In genomic region chr5:38554860-38555259, GRCh38 we compare ENCODE assay signal across 11 cellular contexts. TPM values are rescaled to one million over a fixed set of nuclear protein-coding genes. Genes with fewer than 3 reads are reported as not detected.
A peak's percentile ranks its signal among the peaks of the same experiment; 100 is the strongest.
DNase-seq lines count a peak whose midpoint lies in the region; ATAC-seq, FAIRE-seq and TF ChIP-seq lines count a peak whose summit lies in the region.
"Had no signal": no experiment of that assay in that cellular context is flagged by ENCODE, and none has a peak within 500 bp of the region (broad histone marks: within the 10 kb centered on the region; RNA-seq: fewer than 3 reads in every experiment).

No MANE protein-coding gene starts in this region.

- H3K9ac ChIP-seq in HUES64 (ENCODE audit: low read depth, low read length), result no peak overlapping the region

- no peaks in the 10 kb centered on the region for H3K9me3 ChIP-seq in A549
- H3K9me3 ChIP-seq in HUES64 (ENCODE audit: insufficient read depth, low read depth, low read length), result no peaks in the 10 kb centered on the region

- H3K27ac ChIP-seq in A549, result no peak overlapping the region
- no peak overlapping the region for H3K27ac ChIP-seq in HUES64 (ENCODE audit: low read depth, low read length)

- H3K9me3 Mint-ChIP-seq in neural crest cell, result no peaks in the 10 kb centered on the region

- TF ChIP-seq EP300 in A549 (IDR thresholded peaks at IDR 0.05), result no peak

- H3K4me1 ChIP-seq in A549 (peaks cover 19% of the 10 kb centered on the region), HUES64 (ENCODE audit: insufficient read depth, low read length) (peaks cover 12% of the 10 kb centered on the region; the same call in 1 of the 2 replicates)

- H3K27me3 Mint-ChIP-seq in neural crest cell (ENCODE audit: low read depth), result peaks cover 5% of the 10 kb centered on the region

- CTCF ChIA-PET in A549 (lab: Yijun Ruan, JAX), result interaction anchor here (2.5 to 6.7 kb wide), 3 partner anchors 113 to 255 kb away, joined by 6 to 62 read pairs (median 19); no protein-coding TSS in a partner anchor

- peak overlapping the region; percentile 95; the same call in 2 of the 3 replicates for H3K4me2 ChIP-seq in A549

- no peak for TF ChIP-seq RAD21 in A549 (conservative IDR thresholded peaks at IDR 0.05 in 1 of 2, IDR thresholded peaks at IDR 0.05 in 1 of 2)

- TF ChIP-seq CTCF in A549 (IDR thresholded peaks at IDR 0.05) (no peak), epithelial cell of proximal tubule (conservative IDR thresholded peaks at IDR 0.05; ENCODE audit: low read depth, low read length) (no peak), neural crest cell (conservative IDR thresholded peaks at IDR 0.05) (no peak)

- no peak for TF ChIP-seq POLR2A in A549 (IDR thresholded peaks at IDR 0.05; ENCODE audit: low read length)

- ATAC-seq in A549, result no peak
- no peak for ATAC-seq in activated CD4-positive, CD25-positive, alpha-beta regulatory T cell treated with anti-CD3 and anti-CD28 coated beads, Interleukin-2, amount 50 U/mL, for 24 hours
- ATAC-seq in HG02970 (IDR thresholded peaks at IDR 0.05; ENCODE audit: low FRiP score, unreplicated experiment), result no peak

- H3K27ac Mint-ChIP-seq in neural crest cell (ENCODE audit: unreplicated experiment), result no peak overlapping the region

- no peak for DNase-seq in A549 (ENCODE audit: low read depth in 1 of 2, low spot score in 1 of 2)
- DNase-seq in epithelial cell of proximal tubule (ENCODE audit: low read depth), result no peak
- no peak for DNase-seq in neural crest cell (ENCODE audit: low read depth, low spot score)
- DNase-seq in SW 1271 (lab: John Stamatoyannopoulos, UW), result no peak
- no peak for DNase-seq in NCI-H446 treated with DMSO at 0.1 percent for 48 hours (lab: John Stamatoyannopoulos, UW)
- DNase-seq: amygdala, NCI-H1436, T-helper 9 cell had no signal

- WGBS in A549 (ENCODE audit: missing lambda C conversion rate), result 90% methylated on average over 4 of the region's 4 CpGs
- WGBS in HUES64, result 46% methylated on average over 4 of the region's 4 CpGs

- H3K4me3 ChIP-seq in A549 (no peak overlapping the region), HUES64 (ENCODE audit: low read length) (peak overlapping the region; percentile 87), epithelial cell of proximal tubule (ENCODE audit: low read depth, low read length) (peak overlapping the region; percentile 80)

- FAIRE-seq in A549 (lab: Jason Lieb, UNC), result no peak

- H3K36me3 Mint-ChIP-seq in neural crest cell (ENCODE audit: low read depth), result no peaks in the 10 kb centered on the region

- no peaks in the 10 kb centered on the region for H3K36me3 ChIP-seq in HUES64 (ENCODE audit: insufficient read depth, low read length)

- peaks cover 33% of the 10 kb centered on the region for H3K4me1 Mint-ChIP-seq in neural crest cell

- peaks cover 22% of the 10 kb centered on the region; the same call in 1 of the 2 replicates for H3K27me3 ChIP-seq in HUES64 (ENCODE audit: insufficient read depth, low read length)

- H3K4me3 Mint-ChIP-seq in neural crest cell, result peak overlapping the region; percentile 94

- POLR2A ChIA-PET in A549 (lab: Yijun Ruan, JAX), result no interaction called here

TF ChIP-seq in A549, 52 proteins besides CTCF, POLR2A, EP300 and RAD21:
- TF ChIP-seq HES2 (IDR thresholded peaks at IDR 0.05) (no peak), GATA3 (IDR thresholded peaks at IDR 0.05; ENCODE audit: borderline replicate concordance) (no peak), HEYL (CRISPR knock-in tag; IDR thresholded peaks at IDR 0.05) (no peak), BCL3 (IDR thresholded peaks at IDR 0.05) (no peak), POLR2AphosphoS2 (conservative IDR thresholded peaks at IDR 0.05; ENCODE audit: low read length) (no peak), BHLHE40 (IDR thresholded peaks at IDR 0.05; ENCODE audit: low read depth, low read length) (no peak), HOXB5 (CRISPR knock-in tag; IDR thresholded peaks at IDR 0.05) (no peak), NPAS2 (CRISPR knock-in tag; IDR thresholded peaks at IDR 0.05; ENCODE audit: borderline replicate concordance) (no peak), FOXS1 (CRISPR knock-in tag; IDR thresholded peaks at IDR 0.05) (no peak), RNF2 (IDR thresholded peaks at IDR 0.05; ENCODE audit: borderline replicate concordance, low read depth) (no peak), HOXB13 (CRISPR knock-in tag; IDR thresholded peaks at IDR 0.05; ENCODE audit: low read depth) (no peak)

RNA-seq across cellular contexts. Expression of gene LIFR, which starts 1.6 kb away (rescaled TPM):
- polyA plus RNA-seq in A549 (2011; rRNA removed) (6.2 and 7.9 TPM in 2 replicates), A549 (2017; fragmentation: RNase III; extraction: RNeasy Plus Mini Kit Qiagen cat#74134 plus additional on column Dnase treatment) (3.8 to 6.2 TPM (median 5.5 TPM) in 3 replicates)
- polyA plus RNA-seq in A549 (2012; cell fraction: cytosol; rRNA removed), result 0.90 and 1.0 TPM in 2 replicates
- 0.97 and 1.3 TPM in 2 replicates for polyA plus RNA-seq in A549 (2012; cell fraction: nucleus; rRNA removed)
- 8.2 and 8.8 TPM in 2 replicates for polyA minus RNA-seq in A549 (2011; rRNA and poly(A)+ RNA removed)
- polyA plus RNA-seq in HUES64 (2013, experiment 1 of 2), result 9.0 TPM
- 13.9 TPM for polyA plus RNA-seq in HUES64 (2013, experiment 2 of 2)
- total RNA-seq in epithelial cell of proximal tubule (8.2 and 17.1 TPM in 2 replicates), neural crest cell (19.6 and 21.3 TPM in 2 replicates)
